In genomic region chr2:128549094-128549493, GRCh38 we compare ENCODE assay signal across 27 cellular contexts.
A peak's percentile ranks its signal among the peaks of the same experiment; 100 is the strongest.
DNase-seq lines count a peak whose midpoint lies in the region; ATAC-seq, FAIRE-seq and TF ChIP-seq lines count a peak whose summit lies in the region.
"Had no signal": no experiment of that assay in that cellular context is flagged by ENCODE, and none has a peak within 500 bp of the region (broad histone marks: within the 10 kb centered on the region; RNA-seq: fewer than 3 reads in every experiment).

No MANE protein-coding gene starts in this region.

- no peak overlapping the region for H3K27ac ChIP-seq in H1 (ENCODE audit: low read depth, low read length)
- H3K27ac ChIP-seq in smooth muscle cell (ENCODE audit: low read depth), result no peak overlapping the region
- H3K27ac ChIP-seq: 22Rv1; BLaER1 treated with 17β-estradiol and CSF1 and Interleukin-3, amounts not matched to agents 10 nM and 100 nM; RWPE1 had no signal

- no peak overlapping the region for H3K27ac Mint-ChIP-seq in activated CD8-positive, alpha-beta memory T cell treated with anti-CD3 and anti-CD28 coated beads, Interleukin-2, amount 10 ng/mL, durations not matched to agents 7 days and 5 days
- H3K27ac Mint-ChIP-seq in neural crest cell (ENCODE audit: unreplicated experiment), result peak overlapping the region; percentile 43
- no peak overlapping the region for H3K27ac Mint-ChIP-seq in type B pancreatic cell
- H3K27ac Mint-ChIP-seq: CD4-positive, alpha-beta memory T cell had no signal

- peaks cover 0 to 12% (median 2%) of the 10 kb centered on the region in 4 experiments; a peak in 3 of 7 replicates for H3K4me1 ChIP-seq in H1 (replicated peaks in 1 of 4; ENCODE audit: control insufficient read depth in 3 of 4, insufficient read depth in 4 of 4, low read length in 3 of 4)
- H3K4me1 ChIP-seq in smooth muscle cell (ENCODE audit: low read depth), result peaks cover 7% of the 10 kb centered on the region

- 87% methylated on average over 5 of the region's 5 CpGs; no CpG with 5 or more reads in 1 of the 2 experiments for WGBS in H1 (ENCODE audit: extremely low coverage in 1 of 2, insufficient coverage in 1 of 2, insufficient read length in 1 of 2, insufficient replicate concordance in 2 of 2, low coverage in 1 of 2, low lambda C conversion rate in 2 of 2, missing lambda C conversion rate in 1 of 2), 2 experiments
- 93% methylated on average over 5 of the region's 5 CpGs for WGBS in smooth muscle cell (ENCODE audit: low lambda C conversion rate)

- H3K9me3 ChIP-seq in H1 (ENCODE audit: insufficient read depth in 2 of 2, low read depth in 1 of 2, low read length in 1 of 2) (no peaks in the 10 kb centered on the region; a peak in 1 of 4 replicates), smooth muscle cell (replicated peaks; ENCODE audit: low read depth) (no peaks in the 10 kb centered on the region)

- CTCF ChIA-PET in activated CD8-positive, alpha-beta memory T cell treated with anti-CD3 and anti-CD28 coated beads, Interleukin-2, amount 10 ng/mL, durations not matched to agents 7 days and 5 days (lab: Charles Lee), result no interaction called here
- CTCF ChIA-PET in H1 (lab: Charles Lee; ENCODE audit: partially characterized antibody), result no interaction called here

- no peak overlapping the region for H3K4me3 Mint-ChIP-seq in activated CD8-positive, alpha-beta memory T cell treated with anti-CD3 and anti-CD28 coated beads, Interleukin-2, amount 10 ng/mL, durations not matched to agents 7 days and 5 days
- H3K4me3 Mint-ChIP-seq in neural crest cell (no peak overlapping the region), type B pancreatic cell (no peak overlapping the region)
- H3K4me3 Mint-ChIP-seq: CD4-positive, alpha-beta memory T cell; GM23338 had no signal

- H3K14ac ChIP-seq in H1 (ENCODE audit: insufficient read length), result no peak overlapping the region

- H2BK15ac ChIP-seq in H1 (ENCODE audit: low read length), result peak overlapping the region; percentile 81; the same call in 1 of the 2 replicates

- H2AFZ ChIP-seq in H1 (ENCODE audit: low read length), result no peak overlapping the region
- H2AFZ ChIP-seq in smooth muscle cell (ENCODE audit: low read depth), result no peak overlapping the region
- H2AFZ ChIP-seq: GM23338 had no signal

- FAIRE-seq in H1 (lab: Jason Lieb, UNC), result no peak
- FAIRE-seq: G401.6, GM12892, HepG2 had no signal

- peaks cover 12% of the 10 kb centered on the region; the same call in 1 of the 2 replicates for H3K23me2 ChIP-seq in H1 (ENCODE audit: low read depth, low read length)

- no peak for TF ChIP-seq EP300 in H1 (IDR thresholded peaks at IDR 0.05; ENCODE audit: borderline replicate concordance in 1 of 2, low read depth in 2 of 2, low read length in 2 of 2)

- no peak overlapping the region for H2AK5ac ChIP-seq in H1 (ENCODE audit: low read depth, low read length)

- H3K9ac ChIP-seq in H1 (replicated peaks in 1 of 4; ENCODE audit: extremely low read depth in 1 of 4, low read depth in 3 of 4, low read length in 3 of 4) (no peak overlapping the region), smooth muscle cell (ENCODE audit: low read depth) (no peak overlapping the region)
- H3K9ac ChIP-seq: BLaER1 treated with 17β-estradiol and CSF1 and Interleukin-3, amounts not matched to agents 10 nM and 100 nM had no signal

- H4K20me1 ChIP-seq in H1 (replicated peaks in 1 of 2; ENCODE audit: control insufficient read depth in 1 of 2, insufficient read depth in 2 of 2, low read length in 2 of 2), result peaks cover 0 to 3% of the 10 kb centered on the region in 2 experiments
- no peaks in the 10 kb centered on the region for H4K20me1 ChIP-seq in smooth muscle cell (ENCODE audit: low read depth)
- H4K20me1 ChIP-seq: BLaER1 treated with 17β-estradiol and CSF1 and Interleukin-3, amounts not matched to agents 10 nM and 100 nM had no signal

- no peak overlapping the region for H3K4me3 ChIP-seq in H1 (ENCODE audit: extremely low read depth in 1 of 4, insufficient read depth in 2 of 4, low read depth in 3 of 4, low read length in 4 of 4)
- H3K4me3 ChIP-seq in smooth muscle cell, result no peak overlapping the region
- H3K4me3 ChIP-seq: BLaER1 treated with 17β-estradiol and CSF1 and Interleukin-3, amounts not matched to agents 10 nM and 100 nM; GM23338 had no signal

- H2BK12ac ChIP-seq in H1 (ENCODE audit: low read depth, low read length), result no peak overlapping the region; the same call in 1 of the 2 replicates

- no peak overlapping the region for H3K4me2 ChIP-seq in H1 (ENCODE audit: insufficient read depth in 1 of 2, low read depth in 2 of 2, low read length in 2 of 2)
- no peak overlapping the region for H3K4me2 ChIP-seq in smooth muscle cell
- H3K4me2 ChIP-seq: GM23338 had no signal

- no peak overlapping the region for H4K5ac ChIP-seq in H1 (ENCODE audit: insufficient read length, low read depth, low read length)

- no peak for TF ChIP-seq POLR2A in H1 (IDR thresholded peaks at IDR 0.05; ENCODE audit: control extremely low read depth in 1 of 2, low read depth in 2 of 2, low read length in 2 of 2)

- no peak overlapping the region for H2BK5ac ChIP-seq in H1 (ENCODE audit: low read depth, low read length)

- TF ChIP-seq RAD21 in H1 (IDR thresholded peaks at IDR 0.05 in 1 of 2, conservative IDR thresholded peaks at IDR 0.05 in 1 of 2; ENCODE audit: low read depth in 2 of 2, low read length in 2 of 2), result no peak

- H3K79me2 ChIP-seq in H1 (ENCODE audit: control insufficient read depth in 1 of 2, insufficient read depth in 2 of 2, low read length in 2 of 2) (no peaks in the 10 kb centered on the region), smooth muscle cell (ENCODE audit: low read depth) (no peaks in the 10 kb centered on the region)

- peak; percentile 14 for DNase-seq in activated CD8-positive, alpha-beta memory T cell treated with anti-CD3 and anti-CD28 coated beads, Interleukin-2, amount 10 ng/mL, durations not matched to agents 7 days and 5 days
- no peak for DNase-seq in activated CD8-positive, alpha-beta memory T cell treated with anti-CD3 and anti-CD28 coated beads, Interleukin-2, amount 50 U/mL, for 48 hours
- DNase-seq in H1 (ENCODE audit: low read depth in 1 of 2, low spot score in 2 of 2) (no peak), neural crest cell (ENCODE audit: low read depth, low spot score) (no peak), type B pancreatic cell (ENCODE audit: extremely low spot score, unreplicated experiment) (peak; percentile 43), smooth muscle cell (lab: John Stamatoyannopoulos, UW; ENCODE audit: unreplicated experiment) (no peak), cortex of kidney (lab: John Stamatoyannopoulos, UW) (no peak)
- DNase-seq: ACHN; CD4-positive, alpha-beta memory T cell; KG1; NCI-H1105; NCI-H146; NCI-H2029; NCI-H226; NCI-H510A treated with DMSO at 0.1 percent for 48 hours; NCI-H774; NK-92 treated with Interleukin-12 subunit alpha and Interleukin-12 subunit beta, amount 100 ng/mL, for 24 hours; SIG-M5 had no signal

- H3K27me3 ChIP-seq in H1 (replicated peaks in 1 of 4; ENCODE audit: control insufficient read depth in 3 of 4, extremely low read depth in 1 of 4, insufficient read depth in 3 of 4, low read length in 3 of 4) (no peaks in the 10 kb centered on the region), smooth muscle cell (ENCODE audit: low read depth) (no peaks in the 10 kb centered on the region)
- H3K27me3 ChIP-seq: BLaER1 treated with 17β-estradiol and CSF1 and Interleukin-3, amounts not matched to agents 10 nM and 100 nM had no signal

- no peaks in the 10 kb centered on the region for H3K9me3 Mint-ChIP-seq in activated CD8-positive, alpha-beta memory T cell treated with anti-CD3 and anti-CD28 coated beads, Interleukin-2, amount 10 ng/mL, durations not matched to agents 7 days and 5 days (ENCODE audit: low read depth)
- H3K9me3 Mint-ChIP-seq in neural crest cell (peaks cover 15% of the 10 kb centered on the region), type B pancreatic cell (no peaks in the 10 kb centered on the region)
- H3K9me3 Mint-ChIP-seq: GM23338 had no signal

- POLR2A ChIA-PET in H1 (lab: Charles Lee; ENCODE audit: partially characterized antibody), result no interaction called here

- H3K36me3 ChIP-seq in H1 (ENCODE audit: control insufficient read depth in 2 of 4, insufficient read depth in 4 of 4, low read length in 3 of 4), result no peaks in the 10 kb centered on the region
- H3K36me3 ChIP-seq in smooth muscle cell (ENCODE audit: low read depth), result no peaks in the 10 kb centered on the region
- H3K36me3 ChIP-seq: BLaER1 treated with 17β-estradiol and CSF1 and Interleukin-3, amounts not matched to agents 10 nM and 100 nM had no signal

- H3F3A ChIP-seq in smooth muscle cell (ENCODE audit: low read depth), result no peaks in the 10 kb centered on the region

- no peak overlapping the region for H4K8ac ChIP-seq in H1 (ENCODE audit: extremely low read depth, insufficient read depth, low read length)

- no peak for ATAC-seq in activated CD8-positive, alpha-beta memory T cell treated with anti-CD3 and anti-CD28 coated beads, Interleukin-2, amount 10 ng/mL, durations not matched to agents 7 days and 5 days
- no peak for ATAC-seq in HG02970 (IDR thresholded peaks at IDR 0.05; ENCODE audit: low FRiP score, unreplicated experiment)
- ATAC-seq: HCT116, HepG2 had no signal

- TF ChIP-seq CTCF in H1 (IDR thresholded peaks at IDR 0.05; ENCODE audit: control extremely low read depth in 1 of 3, insufficient read depth in 1 of 3, low read depth in 1 of 3, low read length in 3 of 3) (no peak), neural crest cell (conservative IDR thresholded peaks at IDR 0.05) (no peak), type B pancreatic cell (conservative IDR thresholded peaks at IDR 0.05) (no peak), smooth muscle cell (IDR thresholded peaks at IDR 0.05; ENCODE audit: borderline replicate concordance, insufficient read depth, poor library complexity, severe bottlenecking) (no peak)

- H3K4ac ChIP-seq in H1 (replicated peaks; ENCODE audit: insufficient read length, low read depth, low read length), result no peak overlapping the region

- H3K23ac ChIP-seq in H1 (ENCODE audit: insufficient read length), result no peak overlapping the region

- no peak overlapping the region for H4K91ac ChIP-seq in H1 (replicated peaks; ENCODE audit: insufficient read length, low read length)

- no peak overlapping the region for H3K56ac ChIP-seq in H1 (replicated peaks; ENCODE audit: insufficient read length, low read depth, low read length)

- H3K4me1 Mint-ChIP-seq in activated CD8-positive, alpha-beta memory T cell treated with anti-CD3 and anti-CD28 coated beads, Interleukin-2, amount 10 ng/mL, durations not matched to agents 7 days and 5 days, result no peaks in the 10 kb centered on the region
- peaks cover 65% of the 10 kb centered on the region for H3K4me1 Mint-ChIP-seq in neural crest cell
- peaks cover 24% of the 10 kb centered on the region for H3K4me1 Mint-ChIP-seq in type B pancreatic cell (ENCODE audit: unreplicated experiment)
- H3K4me1 Mint-ChIP-seq: CD4-positive, alpha-beta memory T cell had no signal

- no peak overlapping the region for H2BK120ac ChIP-seq in H1 (replicated peaks; ENCODE audit: low read depth, low read length)

- no peaks in the 10 kb centered on the region for H3K27me3 Mint-ChIP-seq in activated CD8-positive, alpha-beta memory T cell treated with anti-CD3 and anti-CD28 coated beads, Interleukin-2, amount 10 ng/mL, durations not matched to agents 7 days and 5 days
- H3K27me3 Mint-ChIP-seq in neural crest cell (ENCODE audit: low read depth) (no peaks in the 10 kb centered on the region), type B pancreatic cell (no peaks in the 10 kb centered on the region)

- H3K79me1 ChIP-seq in H1 (ENCODE audit: low read depth, low read length), result no peaks in the 10 kb centered on the region

- H2BK20ac ChIP-seq in H1 (ENCODE audit: low read length), result no peak overlapping the region

- no peaks in the 10 kb centered on the region for H3K36me3 Mint-ChIP-seq in activated CD8-positive, alpha-beta memory T cell treated with anti-CD3 and anti-CD28 coated beads, Interleukin-2, amount 10 ng/mL, durations not matched to agents 7 days and 5 days
- H3K36me3 Mint-ChIP-seq in neural crest cell (ENCODE audit: low read depth), result no peaks in the 10 kb centered on the region
- H3K36me3 Mint-ChIP-seq in type B pancreatic cell, result no peaks in the 10 kb centered on the region
- H3K36me3 Mint-ChIP-seq: CD4-positive, alpha-beta memory T cell had no signal

- H3K18ac ChIP-seq in H1 (ENCODE audit: extremely low read depth, low read length), result no peak overlapping the region; the same call in 1 of the 2 replicates

Comparison
In these comparisons a context has a peak if more than half of its experiments do, and no peak if none do; other contexts are left out.
1. DNase-seq: peak in activated CD8-positive, alpha-beta memory T cell treated with anti-CD3 and anti-CD28 coated beads, Interleukin-2, amount 10 ng/mL, durations not matched to agents 7 days and 5 days (single experiment) and type B pancreatic cell (single experiment); none in activated CD8-positive, alpha-beta memory T cell treated with anti-CD3 and anti-CD28 coated beads, Interleukin-2, amount 50 U/mL, for 48 hours (single experiment), H1 (0 of 2), neural crest cell (single experiment), smooth muscle cell (single experiment) and cortex of kidney (single experiment).